Comparison of ENCODE assay signal across 7 cellular contexts in the genomic region with DNA sequence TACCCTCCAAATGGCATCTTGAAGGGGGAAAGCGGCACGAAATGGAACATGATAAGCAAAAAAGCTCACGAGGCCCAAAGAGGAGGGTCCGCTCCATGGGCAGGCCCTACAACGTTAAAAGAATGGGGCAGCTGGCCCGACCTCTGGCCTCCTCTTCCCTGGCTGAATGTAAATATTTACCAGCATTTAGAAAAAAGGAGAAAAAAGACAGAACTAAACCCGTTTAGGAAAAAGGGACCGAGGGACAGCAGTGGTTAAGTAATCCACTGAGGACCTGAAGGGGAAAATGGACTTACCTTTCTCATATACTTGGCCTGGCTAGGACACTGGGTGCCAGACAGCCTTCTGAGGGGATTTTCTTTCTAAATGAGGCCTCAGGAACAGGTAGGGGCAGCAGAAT. TPM values are rescaled to one million over a fixed set of nuclear protein-coding genes. Genes with fewer than 3 reads are reported as not detected.
DNase-seq lines count a peak whose midpoint lies in the region; ATAC-seq and TF ChIP-seq lines count a peak whose summit lies in the region.
"Not testable (repeated sequence)": the region's sequence is repeated elsewhere in the genome, so short reads cannot be mapped to it uniquely, and the experiment has no call there.

No MANE protein-coding gene starts in this region.

- TF ChIP-seq POLR2A in sigmoid colon (IDR thresholded peaks at IDR 0.05); stomach (IDR thresholded peaks at IDR 0.05): not testable (repeated sequence)

- ATAC-seq in left lung = not testable (repeated sequence)

- 66 to 73% methylated on average over 8 of the region's 8 CpGs for WGBS in sigmoid colon, 2 donors
- WGBS in stomach, 5 donors = 47 to 63% (median 55%) methylated on average over 8 of the region's 8 CpGs

- not testable (repeated sequence) for H3K36me3 ChIP-seq in Caco-2 (ENCODE audit: control insufficient read depth, insufficient read depth, low read length)
- H3K36me3 ChIP-seq in left lung = peaks cover 8 to 70% of the 10 kb centered on the region in 2 donors
- peaks cover 33 to 62% (median 47%) of the 10 kb centered on the region in 4 donors for H3K36me3 ChIP-seq in sigmoid colon
- H3K36me3 ChIP-seq in stomach = peaks cover 51 to 69% (median 62%) of the 10 kb centered on the region in 4 donors

- H3K36me3 Mint-ChIP-seq in Caco-2 (ENCODE audit: insufficient read depth, unreplicated experiment) (peaks cover 62% of the 10 kb centered on the region), nephron progenitor cell (ENCODE audit: low read depth) (peaks cover 49% of the 10 kb centered on the region)
- not testable (repeated sequence) for H3K36me3 Mint-ChIP-seq in activated naive CD8-positive, alpha-beta T cell

- H3K4me1 ChIP-seq in Caco-2 = not testable (repeated sequence)
- peaks cover 15 to 69% of the 10 kb centered on the region in 2 donors for H3K4me1 ChIP-seq in left lung
- peaks cover 5 to 58% (median 40%) of the 10 kb centered on the region in 4 donors for H3K4me1 ChIP-seq in sigmoid colon
- peaks cover 10 to 68% (median 41%) of the 10 kb centered on the region in 4 donors for H3K4me1 ChIP-seq in stomach

- CTCF ChIA-PET in Caco-2 (lab: Charles Lee); RWPE1 (lab: Yijun Ruan, JAX): not testable (repeated sequence)

- H3K4me3 ChIP-seq in Caco-2 (ENCODE audit: low read depth, low read length); left lung; sigmoid colon; stomach: not testable (repeated sequence)

- TF ChIP-seq EP300 in sigmoid colon (IDR thresholded peaks at IDR 0.05); stomach (IDR thresholded peaks at IDR 0.05): not testable (repeated sequence)

- not testable (repeated sequence) for H3K27ac Mint-ChIP-seq in Caco-2 (ENCODE audit: unreplicated experiment)
- H3K27ac Mint-ChIP-seq in activated naive CD8-positive, alpha-beta T cell = peak overlapping the region; percentile 22
- peak overlapping the region; percentile 87 for H3K27ac Mint-ChIP-seq in nephron progenitor cell

- H3K4me1 Mint-ChIP-seq in Caco-2 (ENCODE audit: low read depth, unreplicated experiment); activated naive CD8-positive, alpha-beta T cell (ENCODE audit: low read depth); nephron progenitor cell: not testable (repeated sequence)

- not testable (repeated sequence) for TF ChIP-seq CTCF in Caco-2 (IDR thresholded peaks at IDR 0.05; ENCODE audit: insufficient read depth in 1 of 2, low read depth in 1 of 2, low read length in 1 of 2, severe bottlenecking in 1 of 2, unreplicated experiment in 1 of 2); RWPE1 (conservative IDR thresholded peaks at IDR 0.05; ENCODE audit: low read depth); left lung (IDR thresholded peaks at IDR 0.05); nephron progenitor cell (IDR thresholded peaks at IDR 0.05); sigmoid colon (IDR thresholded peaks at IDR 0.05); stomach (IDR thresholded peaks at IDR 0.05)

- H3K27ac ChIP-seq in RWPE1 = 0 out of 2 replicates have a peak overlapping the region, but pooled peaks have one; percentile 11
- peak overlapping the region; percentile 13 to 38 for H3K27ac ChIP-seq in left lung
- peak overlapping the region in 3 of 4 donors; percentile 40 to 69 (median 63) for H3K27ac ChIP-seq in sigmoid colon
- H3K27ac ChIP-seq in stomach = peak overlapping the region in 3 of 5 donors; percentile 10 to 38 (median 26)

- BruUV-seq in Caco-2 (replicated peaks; lab: Mats Ljungman, UMichigan) = TSS peak; percentile 2

- H3K9me3 ChIP-seq in Caco-2, left lung, sigmoid colon, stomach: not testable (repeated sequence)

- not testable (repeated sequence) for H3K4me3 Mint-ChIP-seq in Caco-2 (ENCODE audit: unreplicated experiment); activated naive CD8-positive, alpha-beta T cell; nephron progenitor cell

- intact Hi-C loops in Caco-2 (cut with micrococcal nuclease; ENCODE audit: unreplicated experiment); sigmoid colon (cut with DNase I); stomach (cut with DNase I; ENCODE audit: low total_unique reads): not testable (repeated sequence)
- intact Hi-C loops in left lung (cut with DNase I) = loop anchor here in 1 of 2 donors (10.0 kb wide), 1 partner anchor 75 kb away; no protein-coding TSS in a partner anchor

- not testable (repeated sequence) for H3K9me3 Mint-ChIP-seq in Caco-2 (ENCODE audit: unreplicated experiment); activated naive CD8-positive, alpha-beta T cell (ENCODE audit: low read depth); nephron progenitor cell

- DNase-seq in Caco-2; RWPE1 (ENCODE audit: low spot score); left lung; nephron progenitor cell; sigmoid colon; stomach: not testable (repeated sequence)

- not testable (repeated sequence) for H3K27me3 Mint-ChIP-seq in Caco-2 (ENCODE audit: insufficient read depth, unreplicated experiment); activated naive CD8-positive, alpha-beta T cell; nephron progenitor cell (ENCODE audit: low read depth, poor library complexity)

- not testable (repeated sequence) for H3K27me3 ChIP-seq in Caco-2 (replicated peaks; ENCODE audit: control insufficient read depth, insufficient read depth, low read length); left lung; sigmoid colon; stomach

- POLR2A ChIA-PET in Caco-2 (lab: Charles Lee) = interaction anchor here (0.6 kb wide), 1 partner anchor 16 kb away, joined by 3 read pairs; no protein-coding TSS in a partner anchor
- POLR2A ChIA-PET in RWPE1 (lab: Yijun Ruan, JAX; ENCODE audit: low non-redundant PET) = not testable (repeated sequence)

RNA-seq across cellular contexts. Expression of a gene that starts 1.6 kb away (rescaled TPM):
- total RNA-seq in Caco-2 (2022) = 0.84 and 2.3 TPM in 2 replicates
- 10 to 100 TPM; 10.5 to 12.8 TPM for total RNA-seq in left lung
- total RNA-seq in sigmoid colon = 10 to 100 TPM in 1 of 4 donors, 1 to 10 TPM in 3; 2.1 to 12.2 (median 5.1) TPM
- polyA plus RNA-seq in sigmoid colon = 10 to 100 TPM in 1 of 3 donors, 1 to 10 TPM in 2; 6.2 to 11.4 (median 8.3) TPM
- total RNA-seq in stomach = 1 to 10 TPM in 4 of 5 donors, under 1 TPM in 1; 0.45 to 5.8 (median 4.1) TPM
- polyA plus RNA-seq in stomach = 1 to 10 TPM; 1.5 to 5.9 (median 2.3) TPM

RNA-seq across cellular contexts. Expression of a gene that starts 26.4 kb away (rescaled TPM):
- total RNA-seq in Caco-2 (2022) (103 and 117 TPM in 2 replicates), left lung (100 to 1,000 TPM; 179 to 210 TPM), sigmoid colon (100 to 1,000 TPM; 121 to 183 (median 135) TPM), stomach (100 to 1,000 TPM in 2 of 5 donors, 10 to 100 TPM in 3; 64.6 to 152 (median 82.4) TPM)
- polyA plus RNA-seq in sigmoid colon (100 to 1,000 TPM in 2 of 3 donors, 10 to 100 TPM in 1; 85.3 to 122 (median 105) TPM), stomach (10 to 100 TPM; 28.4 to 67.4 (median 65.4) TPM)

RNA-seq across cellular contexts. Expression of a gene that starts 37.5 kb away (rescaled TPM):
- total RNA-seq in Caco-2 (2022) = 48.0 and 57.5 TPM in 2 replicates
- total RNA-seq in left lung = 10 to 100 TPM; 25.6 to 26.2 TPM
- total RNA-seq in sigmoid colon = 10 to 100 TPM in 3 of 4 donors, 1 to 10 TPM in 1; 8.0 to 29.6 (median 25.3) TPM
- polyA plus RNA-seq in sigmoid colon = 10 to 100 TPM; 36.0 to 49.3 (median 47.9) TPM
- 10 to 100 TPM in 2 of 5 donors, 1 to 10 TPM in 3; 2.3 to 13.8 (median 8.0) TPM for total RNA-seq in stomach
- polyA plus RNA-seq in stomach = 10 to 100 TPM; 32.0 to 39.3 (median 37.0) TPM

RNA-seq across cellular contexts. Expression of a gene that starts 47.7 kb away (rescaled TPM):
- total RNA-seq in Caco-2 (2022) = 5.0 and 6.7 TPM in 2 replicates
- total RNA-seq in left lung = 1 to 10 TPM; 6.2 to 6.3 TPM
- total RNA-seq in sigmoid colon = 10 to 100 TPM in 2 of 4 donors, 1 to 10 TPM in 2; 9.0 to 11.9 (median 10.6) TPM
- polyA plus RNA-seq in sigmoid colon = 1 to 10 TPM; 1.6 to 8.4 (median 2.5) TPM
- total RNA-seq in stomach = 10 to 100 TPM in 4 of 5 donors, 1 to 10 TPM in 1; 4.0 to 61.4 (median 16.4) TPM
- polyA plus RNA-seq in stomach = 1 to 10 TPM; 3.3 to 5.2 (median 3.5) TPM

RNA-seq across cellular contexts. Expression of a gene that starts 48.2 kb away (rescaled TPM):
- total RNA-seq in Caco-2 (2022) (34.1 and 37.8 TPM in 2 replicates), left lung (10 to 100 TPM; 17.3 to 39.2 TPM), sigmoid colon (10 to 100 TPM in 1 of 4 donors, 1 to 10 TPM in 3; 3.8 to 12.2 (median 7.4) TPM), stomach (10 to 100 TPM in 3 of 5 donors, 1 to 10 TPM in 2; 4.4 to 37.9 (median 13.2) TPM)
- polyA plus RNA-seq in sigmoid colon (10 to 100 TPM in 2 of 3 donors, 1 to 10 TPM in 1; 7.6 to 16.7 (median 10.2) TPM), stomach (10 to 100 TPM; 13.7 to 24.7 (median 20.2) TPM)

Comparison
In these comparisons a context has a peak if more than half of its experiments do, and no peak if none do; other contexts are left out.
1. H3K27ac ChIP-seq: peak in every context shown above with its lines; median percentile 63 in sigmoid colon; 26 in stomach; 26 in left lung; 11 in RWPE1.